ENCODE assay signal across 14 cellular contexts in the genomic region with DNA sequence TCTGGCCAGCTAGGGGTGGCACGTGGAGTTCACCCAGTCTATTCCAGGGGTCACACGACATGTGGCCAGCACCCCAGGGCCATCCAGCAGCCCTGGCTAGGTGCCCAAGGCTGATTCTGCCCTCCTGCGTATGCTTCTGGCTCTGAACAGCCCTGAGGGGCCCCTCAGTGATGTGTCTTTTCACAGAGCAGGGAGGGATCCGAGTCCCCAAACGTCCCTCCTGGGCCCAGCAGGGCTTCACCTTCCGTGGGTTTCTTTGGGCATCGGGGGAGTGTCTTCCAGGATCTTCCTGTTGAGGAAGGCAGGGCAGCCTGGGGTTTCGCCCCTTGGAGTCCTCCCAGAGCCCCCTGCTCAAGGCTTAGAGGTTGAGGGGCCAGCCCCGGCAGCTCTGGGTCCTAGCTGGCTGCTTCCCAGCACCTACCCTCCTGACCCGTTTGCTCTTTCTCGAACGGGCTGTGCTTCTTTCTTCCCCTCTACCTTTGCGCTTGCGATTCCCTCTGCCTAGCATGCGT.
DNase-seq lines count a peak whose midpoint lies in the region; ATAC-seq and TF ChIP-seq lines count a peak whose summit lies in the region.
"Had no signal": no experiment of that assay in that cellular context is flagged by ENCODE, and none has a peak within 500 bp of the region (broad histone marks: within the 10 kb centered on the region; RNA-seq: fewer than 3 reads in every experiment).

No MANE protein-coding gene starts in this region.

- no peak overlapping the region for H2BK5ac ChIP-seq in mesendoderm (ENCODE audit: low read length)

- DNase-seq in stimulated activated naive CD8-positive, alpha-beta T cell treated with anti-CD3 and anti-CD28 coated beads, Interleukin-15, amount 100 ng/mL, for 72 hours: no peak
- DNase-seq in stimulated activated naive CD8-positive, alpha-beta T cell treated with anti-CD3 and anti-CD28 coated beads, Interleukin-15, Interleukin-2, amounts not matched to agents 100 U/mL and 50 U/mL, for 24 hours: no peak
- DNase-seq in central memory CD8-positive, alpha-beta T cell (ENCODE audit: low spot score in 2 of 2): peak; percentile 6 to 10
- DNase-seq in mesendoderm (no peak), NCI-H2227 (lab: John Stamatoyannopoulos, UW; ENCODE audit: unreplicated experiment) (no peak), MV-4-11 (lab: John Stamatoyannopoulos, UW) (no peak)
- DNase-seq: cortex of kidney, NCI-H1048, NCI-H2171 treated with DMSO at 0.1 percent for 48 hours, SHP77 had no signal

- H3K18ac ChIP-seq in mesendoderm (ENCODE audit: low read length): no peak overlapping the region

- H3K27me3 Mint-ChIP-seq in stimulated activated naive CD8-positive, alpha-beta T cell treated with anti-CD3 and anti-CD28 coated beads, Interleukin-15, amount 100 ng/mL, for 72 hours: peaks cover 19% of the 10 kb centered on the region
- H3K27me3 Mint-ChIP-seq in central memory CD8-positive, alpha-beta T cell: no peaks in the 10 kb centered on the region

- no peaks in the 10 kb centered on the region for H3K4me1 Mint-ChIP-seq in stimulated activated naive CD8-positive, alpha-beta T cell treated with anti-CD3 and anti-CD28 coated beads, Interleukin-15, amount 100 ng/mL, for 72 hours
- no peaks in the 10 kb centered on the region for H3K4me1 Mint-ChIP-seq in central memory CD8-positive, alpha-beta T cell
- H3K4me1 Mint-ChIP-seq: activated T-helper 17 cell treated with anti-CD3 and anti-CD28 coated beads, Interleukin-2, amount 50 U/mL, for 72 hours; B cell had no signal

- H3K27ac Mint-ChIP-seq in stimulated activated naive CD8-positive, alpha-beta T cell treated with anti-CD3 and anti-CD28 coated beads, Interleukin-15, amount 100 ng/mL, for 72 hours: no peak overlapping the region
- H3K27ac Mint-ChIP-seq in central memory CD8-positive, alpha-beta T cell (ENCODE audit: low read depth): no peak overlapping the region
- H3K27ac Mint-ChIP-seq: activated T-helper 17 cell treated with anti-CD3 and anti-CD28 coated beads, Interleukin-2, amount 50 U/mL, for 72 hours; B cell had no signal

- no peaks in the 10 kb centered on the region for H3K79me1 ChIP-seq in mesendoderm (ENCODE audit: low read length)

- H3K9ac ChIP-seq in mesendoderm (ENCODE audit: low read length): no peak overlapping the region

- H3K23ac ChIP-seq in mesendoderm (ENCODE audit: low read length): no peak overlapping the region

- peak; percentile 26 for ATAC-seq in stimulated activated naive CD8-positive, alpha-beta T cell treated with anti-CD3 and anti-CD28 coated beads, Interleukin-15, amount 100 ng/mL, for 72 hours
- ATAC-seq in stimulated activated naive CD8-positive, alpha-beta T cell treated with anti-CD3 and anti-CD28 coated beads, Interleukin-15, Interleukin-2, amounts not matched to agents 100 U/mL and 50 U/mL, for 24 hours: no peak
- no peak for ATAC-seq in central memory CD8-positive, alpha-beta T cell (replicated peaks; ENCODE audit: extremely low read depth, poor library complexity, severe bottlenecking)
- ATAC-seq in HG03159 (IDR thresholded peaks at IDR 0.05; ENCODE audit: unreplicated experiment): no peak
- ATAC-seq: activated T-helper 17 cell treated with anti-CD3 and anti-CD28 coated beads, Interleukin-2, amount 50 U/mL, for 72 hours had no signal

- no peaks in the 10 kb centered on the region for H3K36me3 Mint-ChIP-seq in central memory CD8-positive, alpha-beta T cell (ENCODE audit: insufficient read depth)

- H3K36me3 ChIP-seq in neutrophil (peaks cover 84% of the 10 kb centered on the region), mesendoderm (ENCODE audit: control insufficient read depth, insufficient read depth, low read length) (no peaks in the 10 kb centered on the region)

- no peak overlapping the region for H2BK120ac ChIP-seq in mesendoderm (ENCODE audit: low read depth, low read length)

- no peak overlapping the region for H3K4ac ChIP-seq in mesendoderm (ENCODE audit: low read depth, low read length)

- H3K4me3 Mint-ChIP-seq in stimulated activated naive CD8-positive, alpha-beta T cell treated with anti-CD3 and anti-CD28 coated beads, Interleukin-15, amount 100 ng/mL, for 72 hours: no peak overlapping the region
- no peak overlapping the region for H3K4me3 Mint-ChIP-seq in central memory CD8-positive, alpha-beta T cell
- H3K4me3 Mint-ChIP-seq: activated T-helper 17 cell treated with anti-CD3 and anti-CD28 coated beads, Interleukin-2, amount 50 U/mL, for 72 hours; B cell had no signal

- H3K56ac ChIP-seq in mesendoderm (ENCODE audit: low read length): no peak overlapping the region

- no peaks in the 10 kb centered on the region for H3K9me3 Mint-ChIP-seq in stimulated activated naive CD8-positive, alpha-beta T cell treated with anti-CD3 and anti-CD28 coated beads, Interleukin-15, amount 100 ng/mL, for 72 hours
- H3K9me3 Mint-ChIP-seq in central memory CD8-positive, alpha-beta T cell: no peaks in the 10 kb centered on the region
- H3K9me3 Mint-ChIP-seq: activated T-helper 17 cell treated with anti-CD3 and anti-CD28 coated beads, Interleukin-2, amount 50 U/mL, for 72 hours had no signal

- no peak for TF ChIP-seq CTCF in neutrophil (IDR thresholded peaks at IDR 0.05)

- H3K27me3 ChIP-seq in neutrophil: no peaks in the 10 kb centered on the region
- no peaks in the 10 kb centered on the region for H3K27me3 ChIP-seq in mesendoderm (ENCODE audit: insufficient read depth, low read length, poor library complexity)

- no peaks in the 10 kb centered on the region for H3K79me2 ChIP-seq in mesendoderm (ENCODE audit: control insufficient read depth, insufficient read depth, low read length)

- H3K4me1 ChIP-seq in neutrophil (ENCODE audit: control insufficient read depth in 1 of 2, insufficient read depth in 1 of 2, low read depth in 1 of 2, low read length in 1 of 2): no peaks in the 10 kb centered on the region
- H3K4me1 ChIP-seq in mesendoderm (ENCODE audit: control insufficient read depth, low read depth, low read length): no peaks in the 10 kb centered on the region

- H2AK5ac ChIP-seq in mesendoderm (ENCODE audit: low read length): no peak overlapping the region

- no CpG with 5 or more reads among the region's 15 CpGs for WGBS in mesendoderm (ENCODE audit: extremely low coverage, insufficient coverage, low lambda C conversion rate)

- H3K4me2 ChIP-seq in mesendoderm (ENCODE audit: low read length): no peak overlapping the region

- H3K9me3 ChIP-seq in neutrophil: no peaks in the 10 kb centered on the region

- no peak overlapping the region for H2BK15ac ChIP-seq in mesendoderm (replicated peaks; ENCODE audit: low read depth)

- H4K8ac ChIP-seq in mesendoderm (ENCODE audit: low read depth, low read length): no peak overlapping the region

- peak overlapping the region; percentile 52 for H3K27ac ChIP-seq in neutrophil
- H3K27ac ChIP-seq in mesendoderm (ENCODE audit: low read depth, low read length): no peak overlapping the region

- H4K5ac ChIP-seq in mesendoderm (ENCODE audit: low read length): no peak overlapping the region

- H3K4me3 ChIP-seq in neutrophil (ENCODE audit: low read depth in 1 of 2, low read length in 1 of 2) (no peak overlapping the region), mesendoderm (ENCODE audit: low read length) (no peak overlapping the region)

Comparison
In these comparisons a context has a peak if more than half of its experiments do, and no peak if none do; other contexts are left out.
1. DNase-seq: peak in central memory CD8-positive, alpha-beta T cell (2 of 2); none in stimulated activated naive CD8-positive, alpha-beta T cell treated with anti-CD3 and anti-CD28 coated beads, Interleukin-15, amount 100 ng/mL, for 72 hours (0 of 2), stimulated activated naive CD8-positive, alpha-beta T cell treated with anti-CD3 and anti-CD28 coated beads, Interleukin-15, Interleukin-2, amounts not matched to agents 100 U/mL and 50 U/mL, for 24 hours (single experiment), mesendoderm (single experiment), NCI-H2227 (single experiment) and MV-4-11 (single experiment).